In the genomic region with DNA sequence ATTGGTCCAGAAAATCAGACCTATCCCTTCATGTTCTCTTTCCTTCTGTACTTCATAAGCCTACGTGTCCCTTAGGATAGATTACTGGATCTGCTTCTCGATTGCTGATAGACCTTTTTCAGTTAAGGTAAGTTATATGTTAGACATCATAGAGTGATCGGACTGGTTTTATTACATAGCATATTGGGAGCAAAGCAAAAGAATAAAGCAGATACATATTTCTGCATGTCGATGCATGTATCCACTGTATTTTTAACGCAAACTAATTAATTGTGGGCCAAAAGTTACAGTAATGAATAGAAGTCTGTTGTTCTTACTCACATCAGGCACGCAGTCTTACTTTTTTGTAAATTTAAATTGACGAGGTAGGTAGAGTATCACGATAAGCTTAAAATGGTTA, we compare ENCODE assay signal across 8 cellular contexts.
"Had no signal": no experiment of that assay in that cellular context is flagged by ENCODE, and none has a peak within 500 bp of the region (broad histone marks: within the 10 kb centered on the region; RNA-seq: fewer than 3 reads in every experiment).

No MANE protein-coding gene starts in this region.

- H3K4me3 ChIP-seq: GM23338 had no signal

- H3K36me3 Mint-ChIP-seq: IgD-negative memory B cell had no signal

- H3K27ac Mint-ChIP-seq: GM23338, H9, IgD-negative memory B cell had no signal

- DNase-seq: H9, HCEC 1CT had no signal

- H3K4me2 ChIP-seq: GM23338 had no signal

- H3K27ac ChIP-seq: HL-60 had no signal

- FAIRE-seq: H1, H54, HepG2 had no signal

- ATAC-seq: GM23338, HepG2 had no signal

- H3K4me3 Mint-ChIP-seq: GM23338, H9, IgD-negative memory B cell had no signal

- H2AFZ ChIP-seq: GM23338 had no signal

- H3K9me3 Mint-ChIP-seq: GM23338, H9 had no signal

- H3K27me3 Mint-ChIP-seq: IgD-negative memory B cell had no signal
